ENCODE assay signal across 13 cellular contexts in the genomic region with DNA sequence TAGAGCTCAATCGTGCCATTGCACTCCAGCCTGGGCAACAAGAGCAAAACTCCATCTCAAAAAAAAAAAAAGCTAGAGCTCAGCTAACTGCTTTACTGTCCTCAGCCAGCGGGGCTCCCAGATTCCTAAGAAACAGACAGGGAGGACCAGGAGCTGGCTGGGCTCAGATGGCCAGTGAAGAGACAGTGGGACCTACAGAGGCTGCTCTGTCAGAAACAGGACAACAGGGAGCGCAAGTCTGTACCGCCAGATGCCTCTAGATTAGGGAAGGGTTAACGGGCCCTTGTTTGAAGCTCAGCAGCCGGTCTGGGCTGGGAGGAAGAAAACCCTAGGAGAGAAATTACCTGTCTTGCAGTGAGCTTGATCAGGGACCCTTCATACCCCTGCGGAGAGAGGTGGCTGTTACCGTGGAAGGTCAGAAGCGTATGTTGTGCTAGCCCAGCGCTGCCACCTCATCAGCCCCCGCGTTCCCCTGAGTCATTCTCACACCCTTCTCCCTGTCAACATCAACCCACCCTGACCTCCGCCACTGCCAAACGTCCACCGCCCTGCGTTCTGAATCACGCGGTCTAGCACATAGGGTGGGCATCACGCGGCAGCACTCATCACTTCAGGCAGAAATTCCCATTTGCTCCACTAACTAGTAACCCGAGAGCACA. TPM values are rescaled to one million over a fixed set of nuclear protein-coding genes. Genes with fewer than 3 reads are reported as not detected.
DNase-seq lines count a peak whose midpoint lies in the region; ATAC-seq and TF ChIP-seq lines count a peak whose summit lies in the region.
"Had no signal": no experiment of that assay in that cellular context is flagged by ENCODE, and none has a peak within 500 bp of the region (broad histone marks: within the 10 kb centered on the region; RNA-seq: fewer than 3 reads in every experiment).

No MANE protein-coding gene starts in this region.

- peak; percentile 42 for DNase-seq in EL
- DNase-seq in Panc1 (ENCODE audit: low read depth, low spot score): no peak
- peak; percentile 11 to 39 for DNase-seq in foreskin fibroblast
- DNase-seq in neural crest cell (ENCODE audit: low read depth, low spot score): no peak
- DNase-seq: NCI-H446 treated with DMSO at 0.1 percent for 48 hours had no signal

- POLR2A ChIA-PET in Panc1 (lab: Charles Lee): interaction anchor here (0.6 kb wide), 2 partner anchors 22 to 91 kb away, joined by 4 read pairs; partner anchors contain the start of gene PLEKHO2

- H3K36me3 ChIP-seq in Panc1 (ENCODE audit: control insufficient read depth, insufficient read depth, low read length): no peaks in the 10 kb centered on the region
- H3K36me3 ChIP-seq: thoracic aorta had no signal

- H3K27me3 ChIP-seq in Panc1 (ENCODE audit: control insufficient read depth, insufficient read depth, low read length): no peaks in the 10 kb centered on the region

- no peaks in the 10 kb centered on the region for H3K4me1 ChIP-seq in Panc1 (ENCODE audit: control insufficient read depth, insufficient read depth, low read length)
- H3K4me1 ChIP-seq: Caco-2 had no signal

- H3K9me3 Mint-ChIP-seq in neural crest cell: no peaks in the 10 kb centered on the region
- H3K9me3 Mint-ChIP-seq: memory B cell; T-helper 1 cell treated with Interleukin-12 subunit alpha and Interleukin-12 subunit beta and Interleukin-4 antibody, amounts not matched to agents 30 μg/mL and 1 μg/mL, for 36 hours had no signal

- no peak overlapping the region for H3K4me3 ChIP-seq in Panc1 (ENCODE audit: low read depth in 2 of 2, low read length in 2 of 2)
- no peak overlapping the region for H3K4me3 ChIP-seq in foreskin fibroblast (ENCODE audit: low read depth in 1 of 2, low read length in 2 of 2)
- H3K4me3 ChIP-seq: thoracic aorta had no signal

- H3K4me1 Mint-ChIP-seq in neural crest cell: peaks cover 7% of the 10 kb centered on the region

- H3K36me3 Mint-ChIP-seq in neural crest cell (ENCODE audit: low read depth): peaks cover 6% of the 10 kb centered on the region
- H3K36me3 Mint-ChIP-seq: memory B cell had no signal

- in situ Hi-C loops in Panc1 (cut with HindIII; ENCODE audit: low pct_unique_long_range_greater_than_20kb, low sequenced_read_pairs): no loop called here

- TF ChIP-seq CTCF in Panc1 (IDR thresholded peaks at IDR 0.05): no peak
- no peak for TF ChIP-seq CTCF in foreskin fibroblast (IDR thresholded peaks at IDR 0.05; ENCODE audit: low read depth, low read length)
- no peak for TF ChIP-seq CTCF in neural crest cell (conservative IDR thresholded peaks at IDR 0.05)

- peak overlapping the region; percentile 69 for H3K27ac Mint-ChIP-seq in neural crest cell (ENCODE audit: unreplicated experiment)
- H3K27ac Mint-ChIP-seq: memory B cell; T-helper 1 cell treated with Interleukin-12 subunit alpha and Interleukin-12 subunit beta and Interleukin-4 antibody, amounts not matched to agents 30 μg/mL and 1 μg/mL, for 36 hours had no signal

- no peak overlapping the region for H3K4me3 Mint-ChIP-seq in neural crest cell
- H3K4me3 Mint-ChIP-seq: memory B cell; T-helper 1 cell treated with Interleukin-12 subunit alpha and Interleukin-12 subunit beta and Interleukin-4 antibody, amounts not matched to agents 30 μg/mL and 1 μg/mL, for 36 hours had no signal

- H3K27ac ChIP-seq in Panc1 (ENCODE audit: low read length): no peak overlapping the region
- H3K27ac ChIP-seq: thoracic aorta had no signal

- CTCF ChIA-PET in Panc1 (lab: Charles Lee): interaction anchor here (0.6 to 1.5 kb wide), 3 partner anchors 59 to 226 kb away, joined by 3 to 4 read pairs (median 3); no protein-coding TSS in a partner anchor

- ATAC-seq in Panc1 (peak; percentile 83), HG03442 (IDR thresholded peaks at IDR 0.05; ENCODE audit: unreplicated experiment) (no peak), HG03521 (IDR thresholded peaks at IDR 0.05; ENCODE audit: unreplicated experiment) (no peak), GM18519 (IDR thresholded peaks at IDR 0.05; ENCODE audit: low FRiP score, unreplicated experiment) (no peak), HG03469 (IDR thresholded peaks at IDR 0.05; ENCODE audit: unreplicated experiment) (no peak)

- H3K9me3 ChIP-seq in Panc1 (ENCODE audit: control insufficient read depth, insufficient read depth, low read depth, low read length): no peaks in the 10 kb centered on the region
- H3K9me3 ChIP-seq: Caco-2, thoracic aorta had no signal

- no TSS peak for BruUV-seq in Panc1 (replicated peaks; lab: Mats Ljungman, UMichigan)

- H3K27me3 Mint-ChIP-seq in neural crest cell (ENCODE audit: low read depth): no peaks in the 10 kb centered on the region

- intact Hi-C loops in Panc1 (cut with micrococcal nuclease; ENCODE audit: unreplicated experiment): loop anchor here (5.0 kb wide), 1 partner anchor 52 kb away; no protein-coding TSS in a partner anchor

RNA-seq across cellular contexts. Expression of gene RBPMS2, which starts 25.3 kb away (rescaled TPM):
- 33.7 TPM for total RNA-seq in Panc1 (2021; ENCODE audit: unreplicated experiment)
- polyA plus RNA-seq in Panc1 (2012; ENCODE audit: insufficient read length): 29.8 TPM
- total RNA-seq in neural crest cell: 40.3 and 40.5 TPM in 2 replicates

Comparison
In these comparisons a context has a peak if more than half of its experiments do, and no peak if none do; other contexts are left out.
1. DNase-seq: peak in EL (single experiment) and foreskin fibroblast (2 of 2); none in Panc1 (single experiment) and neural crest cell (single experiment).